20 cellular contexts compared by ENCODE assay signal in genomic region chr7:100352984-100353684, GRCh38. TPM values are rescaled to one million over a fixed set of nuclear protein-coding genes. Genes with fewer than 3 reads are reported as not detected.
DNase-seq lines count a peak whose midpoint lies in the region; ATAC-seq and TF ChIP-seq lines count a peak whose summit lies in the region.
"Had no signal": no experiment of that assay in that cellular context is flagged by ENCODE, and none has a peak within 500 bp of the region (broad histone marks: within the 10 kb centered on the region; RNA-seq: fewer than 3 reads in every experiment).

No MANE protein-coding gene starts in this region.

- H3K27ac ChIP-seq in BLaER1, result peak overlapping the region; percentile 38; the same call in 1 of the 2 replicates
- H3K27ac ChIP-seq in CD8-positive, alpha-beta memory T cell (ENCODE audit: low read depth, low read length), result peak overlapping the region; percentile 51
- H3K27ac ChIP-seq: SK-N-MC, thoracic aorta had no signal

- no peaks in the 10 kb centered on the region for H3K9me3 Mint-ChIP-seq in CD8-positive, alpha-beta memory T cell
- no peaks in the 10 kb centered on the region for H3K9me3 Mint-ChIP-seq in activated naive CD8-positive, alpha-beta T cell (ENCODE audit: low read depth)
- H3K9me3 Mint-ChIP-seq in neural crest cell, result no peaks in the 10 kb centered on the region

- H3K27me3 ChIP-seq in BLaER1, result no peaks in the 10 kb centered on the region
- H3K27me3 ChIP-seq in CD8-positive, alpha-beta memory T cell (ENCODE audit: insufficient read depth, low read length, poor library complexity, severe bottlenecking), result no peaks in the 10 kb centered on the region
- H3K27me3 ChIP-seq: breast epithelium, heart right ventricle, MG63 had no signal

- H3K27ac Mint-ChIP-seq in CD8-positive, alpha-beta memory T cell, result peak overlapping the region; percentile 86 to 97 (median 94)
- peak overlapping the region; percentile 86 for H3K27ac Mint-ChIP-seq in activated naive CD8-positive, alpha-beta T cell
- H3K27ac Mint-ChIP-seq in neural crest cell (ENCODE audit: unreplicated experiment), result peak overlapping the region; percentile 81

- no peaks in the 10 kb centered on the region for H3K9me3 ChIP-seq in BLaER1
- no peaks in the 10 kb centered on the region for H3K9me3 ChIP-seq in CD8-positive, alpha-beta memory T cell (ENCODE audit: low read length)
- H3K9me3 ChIP-seq: breast epithelium, heart right ventricle, MG63, thoracic aorta had no signal

- H3K4me3 ChIP-seq in BLaER1, result no peak overlapping the region
- H3K4me3 ChIP-seq in CD8-positive, alpha-beta memory T cell (ENCODE audit: low read length), result peak overlapping the region; percentile 54
- H3K4me3 ChIP-seq: breast epithelium, MG63, SK-N-MC, thoracic aorta had no signal

- no peak for DNase-seq in CD8-positive, alpha-beta memory T cell
- DNase-seq in neural crest cell (ENCODE audit: low read depth, low spot score) (no peak), amniotic stem cell (lab: John Stamatoyannopoulos, UW) (no peak)
- DNase-seq: AML-193, heart right ventricle, mammary epithelial cell, MG63, NCI-H2081, NCI-H526 treated with DMSO at 0.1 percent for 48 hours, OCI-M1, right cardiac atrium had no signal

- POLR2A ChIA-PET in CD8-positive, alpha-beta memory T cell (lab: Charles Lee), result no interaction called here

- H3K4me3 Mint-ChIP-seq in CD8-positive, alpha-beta memory T cell, result peak overlapping the region; percentile 80 to 96 (median 89)
- H3K4me3 Mint-ChIP-seq in activated naive CD8-positive, alpha-beta T cell, result peak overlapping the region; percentile 79
- no peak overlapping the region for H3K4me3 Mint-ChIP-seq in neural crest cell

- no peak overlapping the region for H3K4me2 ChIP-seq in BLaER1

- ATAC-seq in HG03378 (IDR thresholded peaks at IDR 0.05; ENCODE audit: unreplicated experiment) (no peak), GM21576 (IDR thresholded peaks at IDR 0.05; ENCODE audit: unreplicated experiment) (no peak), HG02884 (IDR thresholded peaks at IDR 0.05; ENCODE audit: unreplicated experiment) (no peak)
- ATAC-seq: HCT116 had no signal

- no peak for TF ChIP-seq CTCF in neural crest cell (conservative IDR thresholded peaks at IDR 0.05)

- peaks cover 100% of the 10 kb centered on the region for H3K36me3 ChIP-seq in BLaER1
- peaks cover 37% of the 10 kb centered on the region for H3K36me3 ChIP-seq in CD8-positive, alpha-beta memory T cell (ENCODE audit: insufficient read depth, low read length)

- H4K20me1 ChIP-seq in BLaER1, result peaks cover 64% of the 10 kb centered on the region

- 0 out of 2 replicates have a peak overlapping the region, but pooled peaks have one; percentile 19 for H3K9ac ChIP-seq in BLaER1

- H3K4me1 Mint-ChIP-seq in CD8-positive, alpha-beta memory T cell, result peaks cover 29 to 46% (median 31%) of the 10 kb centered on the region in 3 donors
- peaks cover 34% of the 10 kb centered on the region for H3K4me1 Mint-ChIP-seq in activated naive CD8-positive, alpha-beta T cell (ENCODE audit: low read depth)
- H3K4me1 Mint-ChIP-seq in neural crest cell, result no peaks in the 10 kb centered on the region

- no peaks in the 10 kb centered on the region for H3K27me3 Mint-ChIP-seq in CD8-positive, alpha-beta memory T cell
- no peaks in the 10 kb centered on the region for H3K27me3 Mint-ChIP-seq in activated naive CD8-positive, alpha-beta T cell
- H3K27me3 Mint-ChIP-seq in neural crest cell (ENCODE audit: low read depth), result no peaks in the 10 kb centered on the region

- H3K4me1 ChIP-seq in BLaER1, result peaks cover 12% of the 10 kb centered on the region; the same call in 1 of the 2 replicates
- H3K4me1 ChIP-seq in CD8-positive, alpha-beta memory T cell (ENCODE audit: insufficient read depth, low read length), result peaks cover 29% of the 10 kb centered on the region
- H3K4me1 ChIP-seq: breast epithelium had no signal

- CTCF ChIA-PET in CD8-positive, alpha-beta memory T cell (lab: Charles Lee), result no interaction called here

- peaks cover 3 to 73% (median 3%) of the 10 kb centered on the region in 3 donors for H3K36me3 Mint-ChIP-seq in CD8-positive, alpha-beta memory T cell
- H3K36me3 Mint-ChIP-seq in activated naive CD8-positive, alpha-beta T cell, result peaks cover 2% of the 10 kb centered on the region
- no peaks in the 10 kb centered on the region for H3K36me3 Mint-ChIP-seq in neural crest cell (ENCODE audit: low read depth)

RNA-seq across cellular contexts. Expression of gene PILRB, which starts 4.8 kb away (rescaled TPM):
- total RNA-seq in CD8-positive, alpha-beta memory T cell, result 10 to 100 TPM; 33.5 to 33.7 TPM
- 18.1 TPM for polyA plus RNA-seq in CD8-positive, alpha-beta memory T cell
- total RNA-seq in neural crest cell, result 36.5 and 36.6 TPM in 2 replicates

RNA-seq across cellular contexts. Expression of gene PILRA, which starts 20.2 kb away (rescaled TPM):
- total RNA-seq in CD8-positive, alpha-beta memory T cell, result 1 to 10 TPM in 1 of 2 experiments, under 1 TPM in 1; 0.84 to 1.9 TPM
- polyA plus RNA-seq in CD8-positive, alpha-beta memory T cell, result 0.37 TPM
- 2.6 and 2.7 TPM in 2 replicates for total RNA-seq in neural crest cell

RNA-seq across cellular contexts. Expression of gene SPDYE3, which starts 45.6 kb away (rescaled TPM):
- not detected for total RNA-seq in CD8-positive, alpha-beta memory T cell
- polyA plus RNA-seq in CD8-positive, alpha-beta memory T cell, result 9.8 TPM
- total RNA-seq in neural crest cell, result not detected in 2 replicates
- total RNA-seq: breast epithelium, heart right ventricle, mammary epithelial cell, right cardiac atrium, thoracic aorta had no signal
- polyA plus RNA-seq: mammary epithelial cell had no signal
